ENCODE assay signal across 8 cellular contexts in the genomic region with DNA sequence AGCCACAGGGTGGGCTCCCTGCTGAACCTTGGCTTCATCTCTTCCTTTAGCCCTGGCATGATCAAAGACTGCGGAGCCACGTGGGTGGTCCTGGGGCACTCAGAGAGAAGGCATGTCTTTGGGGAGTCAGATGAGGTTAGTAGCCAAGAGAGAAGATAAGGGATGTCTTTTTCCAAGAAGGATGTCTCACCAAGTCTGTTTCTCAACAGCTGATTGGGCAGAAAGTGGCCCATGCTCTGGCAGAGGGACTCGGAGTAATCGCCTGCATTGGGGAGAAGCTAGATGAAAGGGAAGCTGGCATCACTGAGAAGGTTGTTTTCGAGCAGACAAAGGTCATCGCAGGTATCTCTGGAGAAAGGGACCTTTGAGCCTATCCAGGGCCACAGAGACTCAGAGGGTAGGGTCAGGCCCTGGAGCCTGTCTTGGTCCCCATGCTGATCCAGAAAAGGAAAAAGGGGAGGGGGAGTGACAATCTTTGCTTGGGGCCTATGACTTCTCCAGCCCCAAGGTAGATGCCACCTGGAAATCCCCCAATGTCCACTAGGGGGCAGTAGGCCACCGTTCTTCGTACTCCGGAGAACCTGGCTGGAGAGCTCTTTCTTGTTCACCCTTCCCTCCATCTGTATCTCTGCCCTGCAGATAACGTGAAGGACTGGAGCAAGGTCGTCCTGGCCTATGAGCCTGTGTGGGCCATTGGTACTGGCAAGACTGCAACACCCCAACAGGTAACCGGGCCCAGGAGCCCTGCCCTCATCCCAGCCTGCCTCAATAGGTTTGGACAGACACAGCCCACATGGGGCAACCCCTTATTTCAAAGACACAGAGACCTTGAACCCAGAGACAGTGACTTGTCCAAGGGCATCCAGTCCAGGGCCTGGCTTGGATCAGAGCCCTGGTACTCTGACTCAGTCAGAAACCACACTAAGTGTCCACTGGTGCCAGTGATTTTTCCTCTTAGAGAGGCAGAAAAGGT. TPM values are rescaled to one million over a fixed set of nuclear protein-coding genes. Genes with fewer than 3 reads are reported as not detected.
A peak's percentile ranks its signal among the peaks of the same experiment; 100 is the strongest.
DNase-seq lines count a peak whose midpoint lies in the region; ATAC-seq and TF ChIP-seq lines count a peak whose summit lies in the region.

No MANE protein-coding gene starts in this region.

- H3K4me1 ChIP-seq in gastroesophageal sphincter: peaks cover 0 to 67% (median 36%) of the 10 kb centered on the region in 3 donors
- H3K4me1 ChIP-seq in suprapubic skin: peaks cover 64% of the 10 kb centered on the region

- H3K27ac ChIP-seq in gastroesophageal sphincter (peak overlapping the region in 3 of 4 donors; percentile 98 to 99 (median 98)), suprapubic skin (no peak overlapping the region)

- TF ChIP-seq EP300 in gastroesophageal sphincter (IDR thresholded peaks at IDR 0.05) (no peak), suprapubic skin (IDR thresholded peaks at IDR 0.05) (no peak)

- TF ChIP-seq POLR2A in gastroesophageal sphincter (IDR thresholded peaks at IDR 0.05): no peak
- no peak for TF ChIP-seq POLR2A in suprapubic skin (IDR thresholded peaks at IDR 0.05)

- no peaks in the 10 kb centered on the region for H3K9me3 ChIP-seq in gastroesophageal sphincter
- no peaks in the 10 kb centered on the region for H3K9me3 ChIP-seq in suprapubic skin

- H3K36me3 ChIP-seq in gastroesophageal sphincter: peaks cover 0 to 49% of the 10 kb centered on the region in 2 donors
- peaks cover 36% of the 10 kb centered on the region for H3K36me3 ChIP-seq in suprapubic skin

- H3K27me3 ChIP-seq in gastroesophageal sphincter: no peaks in the 10 kb centered on the region
- no peaks in the 10 kb centered on the region for H3K27me3 ChIP-seq in suprapubic skin

- 17 to 22% methylated on average over 8 to 9 of the region's 12 CpGs for WGBS in gastroesophageal sphincter (ENCODE audit: low coverage in 1 of 2), 2 donors
- WGBS in suprapubic skin: 29% methylated on average over 10 of the region's 12 CpGs

- TF ChIP-seq CTCF in gastroesophageal sphincter (IDR thresholded peaks at IDR 0.05): peak in 3 of 4 experiments; percentile 85 to 96 (median 92)
- TF ChIP-seq CTCF in suprapubic skin (IDR thresholded peaks at IDR 0.05): peak; percentile 82 to 89

- H3K4me3 ChIP-seq in gastroesophageal sphincter (peak overlapping the region in 1 of 2 donors; percentile 99), suprapubic skin (peak overlapping the region; percentile 97)

- DNase-seq in DMS153 treated with DMSO at 0.1 percent for 48 hours (lab: John Stamatoyannopoulos, UW; ENCODE audit: unreplicated experiment) (peak; percentile 65), LoVo (ENCODE audit: low spot score) (peak; percentile 81), SHP77 (lab: John Stamatoyannopoulos, UW) (peak; percentile 29 to 50), occipital lobe (lab: John Stamatoyannopoulos, UW) (peak; percentile 45), suprapubic skin (ENCODE audit: low spot score in 2 of 2) (peak in 1 of 2 donors; percentile 89)
- DNase-seq in activated effector memory CD4-positive, alpha-beta T cell treated with anti-CD3 and anti-CD28 coated beads, Interleukin-2, amount 50 U/mL, for 16 hours: peak; percentile 94

- ATAC-seq in gastroesophageal sphincter: no peak
- ATAC-seq in HG03354 (IDR thresholded peaks at IDR 0.05; ENCODE audit: poor library complexity, severe bottlenecking, unreplicated experiment): no peak

RNA-seq across cellular contexts. Expression of gene TPI1, which starts 2.0 kb away (rescaled TPM):
- total RNA-seq in gastroesophageal sphincter: 100 to 1,000 TPM; 324 to 473 (median 392) TPM
- total RNA-seq in occipital lobe: 179 TPM
- total RNA-seq in suprapubic skin: 100 to 1,000 TPM; 185 to 498 (median 405) TPM

RNA-seq across cellular contexts. Expression of gene SPSB2, which starts 3.8 kb away (rescaled TPM):
- total RNA-seq in gastroesophageal sphincter (10 to 100 TPM in 1 of 4 donors, 1 to 10 TPM in 3; 7.4 to 10.7 (median 8.1) TPM), occipital lobe (2.8 TPM), suprapubic skin (10 to 100 TPM in 1 of 4 donors, 1 to 10 TPM in 3; 3.0 to 16.5 (median 7.5) TPM)

RNA-seq across cellular contexts. Expression of gene USP5, which starts 17.4 kb away (rescaled TPM):
- total RNA-seq in gastroesophageal sphincter (10 to 100 TPM; 43.4 to 70.9 (median 65.0) TPM), occipital lobe (66.8 TPM), suprapubic skin (10 to 100 TPM; 54.7 to 71.8 (median 68.9) TPM)

RNA-seq across cellular contexts. Expression of gene CDCA3, which starts 18.2 kb away (rescaled TPM):
- 1 to 10 TPM; 1.1 to 5.9 (median 1.4) TPM for total RNA-seq in gastroesophageal sphincter
- total RNA-seq in occipital lobe: 3.9 TPM
- 1 to 10 TPM; 4.8 to 8.9 (median 5.9) TPM for total RNA-seq in suprapubic skin

RNA-seq across cellular contexts. Expression of gene GNB3, which starts 28.6 kb away (rescaled TPM):
- 1 to 10 TPM in 3 of 4 donors, under 1 TPM in 1; 0.45 to 1.8 (median 1.3) TPM for total RNA-seq in gastroesophageal sphincter
- total RNA-seq in occipital lobe: 0.94 TPM
- total RNA-seq in suprapubic skin: 1 to 10 TPM in 2 of 4 donors, under 1 TPM in 1, not detected in 1; 0.72 to 1.5 (median 1.4) TPM
